ENCODE assay signal across 1 cellular context in the genomic region with DNA sequence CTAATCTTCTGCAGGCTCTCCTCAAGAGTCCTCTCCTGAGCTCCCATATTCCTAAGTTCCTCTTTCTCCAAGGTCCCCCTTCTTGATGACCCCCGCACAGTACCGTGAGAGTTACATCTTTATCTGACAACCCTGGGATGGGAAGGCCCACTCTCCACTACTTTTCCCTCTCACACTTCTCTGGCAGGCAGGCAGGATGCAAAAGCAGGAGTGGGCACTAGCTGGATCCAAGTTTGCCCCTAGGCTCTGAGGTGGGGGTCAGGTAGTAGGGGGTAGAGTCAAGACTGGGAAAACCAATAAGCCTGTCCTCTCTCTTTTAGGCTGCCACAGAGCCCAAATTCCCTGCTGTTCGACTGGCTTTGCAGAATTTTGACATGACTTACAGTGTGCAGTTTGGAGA.
TF ChIP-seq lines count a peak whose summit lies in the region.

No MANE protein-coding gene starts in this region.

TF ChIP-seq in HEK293, 187 proteins besides CTCF, POLR2A, EP300 and RAD21:
- TF ChIP-seq PRDM1 (tag by site-specific recombination; IDR thresholded peaks at IDR 0.05) (peak; percentile 16; the same call in 1 of the 2 replicates), ZNF221 (tag by site-specific recombination; IDR thresholded peaks at IDR 0.05; ENCODE audit: borderline replicate concordance) (no peak)
